Comparison of ENCODE assay signal across 8 cellular contexts in the genomic region with DNA sequence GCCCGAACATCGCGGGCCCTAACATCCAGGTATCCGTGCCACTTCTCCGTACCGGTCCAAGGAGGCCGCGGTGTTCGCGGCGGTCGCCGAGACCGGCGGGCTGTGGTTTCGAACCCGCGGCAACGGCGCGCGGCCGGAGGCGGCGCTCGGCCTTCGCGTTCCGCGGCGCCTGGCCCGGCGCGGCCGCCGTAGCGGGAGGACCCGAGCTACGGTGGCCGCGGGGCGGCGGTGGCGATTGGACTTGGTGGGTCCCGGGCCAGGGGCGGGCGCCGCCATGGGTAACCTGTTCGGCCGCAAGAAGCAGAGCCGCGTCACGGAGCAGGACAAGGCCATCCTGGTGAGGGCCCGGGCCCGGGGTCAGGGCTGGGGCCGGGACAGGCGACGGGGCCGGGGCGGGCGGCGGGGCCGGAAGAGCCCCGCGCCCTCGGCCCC. TPM values are rescaled to one million over a fixed set of nuclear protein-coding genes. Genes with fewer than 3 reads are reported as not detected.
DNase-seq lines count a peak whose midpoint lies in the region; TF ChIP-seq lines count a peak whose summit lies in the region.

A gene (plus strand): TSS at position 197 of the 432 bp plus-strand sequence. CDS start 78 bp downstream, at position 275.

- H3K9me3 ChIP-seq in HUES6 (ENCODE audit: control insufficient read depth, insufficient read depth, low read depth, low read length) (no peaks in the 10 kb centered on the region), SK-N-SH (no peaks in the 10 kb centered on the region), suprapubic skin (no peaks in the 10 kb centered on the region)

- H3K79me2 ChIP-seq in SK-N-SH (ENCODE audit: insufficient read depth), result peaks cover 29% of the 10 kb centered on the region

- peak within 1 kb of the TSS; percentile 100 for H3K4me2 ChIP-seq in SK-N-SH

- CTCF ChIA-PET in SK-N-SH (lab: Yijun Ruan, JAX), result interaction anchor here (0.9 to 10.6 kb wide), 14 partner anchors 8 to 565 kb away, joined by 3 to 84 read pairs (median 4); no protein-coding TSS in a partner anchor

- H3K4me1 ChIP-seq in HUES6 (ENCODE audit: control insufficient read depth, insufficient read depth, low read length) (peaks cover 17% of the 10 kb centered on the region), SK-N-SH (ENCODE audit: control insufficient read depth in 1 of 2, insufficient read depth in 2 of 2, low read depth in 1 of 2, low read length in 1 of 2) (peaks cover 10 to 17% of the 10 kb centered on the region in 2 experiments; a peak in 1 of 4 replicates), suprapubic skin (peaks cover 60% of the 10 kb centered on the region)

- peak within 1 kb of the TSS; percentile 100 for H2AFZ ChIP-seq in SK-N-SH (ENCODE audit: low read depth)

- H3K36me3 ChIP-seq in HUES6 (ENCODE audit: control insufficient read depth, insufficient read depth, low read length) (peaks cover 14% of the 10 kb centered on the region), SK-N-SH (replicated peaks in 1 of 2; ENCODE audit: control insufficient read depth in 1 of 2, insufficient read depth in 2 of 2, low read length in 1 of 2) (peaks cover 10 to 14% of the 10 kb centered on the region in 2 experiments), suprapubic skin (peaks cover 19% of the 10 kb centered on the region)

- TF ChIP-seq POLR2A in suprapubic skin (IDR thresholded peaks at IDR 0.05), result no peak

- H3K9me3 Mint-ChIP-seq in activated naive CD4-positive, alpha-beta T cell treated with anti-CD3 and anti-CD28 coated beads, Interleukin-2, amount 50 U/mL, for 24 hours, result no peaks in the 10 kb centered on the region

- H3K9me2 ChIP-seq in SK-N-SH, result no peaks in the 10 kb centered on the region

- TF ChIP-seq EP300 in SK-N-SH (IDR thresholded peaks at IDR 0.05; ENCODE audit: borderline replicate concordance in 1 of 2, low read depth in 1 of 2, low read length in 1 of 2) (no peak; a peak in 1 of 4 replicates), suprapubic skin (IDR thresholded peaks at IDR 0.05) (no peak)

- TF ChIP-seq RAD21 in SK-N-SH (IDR thresholded peaks at IDR 0.05; ENCODE audit: low read length), result no peak

- TF ChIP-seq CTCF in SK-N-SH (IDR thresholded peaks at IDR 0.05), result peak; percentile 32
- TF ChIP-seq CTCF in suprapubic skin (IDR thresholded peaks at IDR 0.05), result peak; percentile 24 to 37

- H3K27ac Mint-ChIP-seq in activated naive CD4-positive, alpha-beta T cell treated with anti-CD3 and anti-CD28 coated beads, Interleukin-2, amount 50 U/mL, for 24 hours, result peak within 1 kb of the TSS; percentile 97

- H3K27me3 Mint-ChIP-seq in activated naive CD4-positive, alpha-beta T cell treated with anti-CD3 and anti-CD28 coated beads, Interleukin-2, amount 50 U/mL, for 24 hours, result no peaks in the 10 kb centered on the region

- H3K36me3 Mint-ChIP-seq in activated naive CD4-positive, alpha-beta T cell treated with anti-CD3 and anti-CD28 coated beads, Interleukin-2, amount 50 U/mL, for 24 hours, result no peaks in the 10 kb centered on the region

- POLR2A ChIA-PET in SK-N-SH (lab: Yijun Ruan, JAX), result no interaction called here

- no peak within 1 kb of the TSS for H3K27ac ChIP-seq in HUES6 (ENCODE audit: low read depth, low read length)
- H3K27ac ChIP-seq in SK-N-SH (ENCODE audit: low read depth in 2 of 2, low read length in 1 of 2), result no peak within 1 kb of the TSS; a peak in 1 of 4 replicates
- peak within 1 kb of the TSS; percentile 75 for H3K27ac ChIP-seq in suprapubic skin

- H3K27me3 ChIP-seq in HUES6 (ENCODE audit: control insufficient read depth, insufficient read depth, low read length) (peaks cover 25% of the 10 kb centered on the region), SK-N-SH (ENCODE audit: insufficient read depth) (no peaks in the 10 kb centered on the region), suprapubic skin (no peaks in the 10 kb centered on the region)

- H3K9ac ChIP-seq in HUES6 (ENCODE audit: low read length) (peak within 1 kb of the TSS; percentile 79), SK-N-SH (peak within 1 kb of the TSS; percentile 75)

- peaks cover 27% of the 10 kb centered on the region for H3K4me1 Mint-ChIP-seq in activated naive CD4-positive, alpha-beta T cell treated with anti-CD3 and anti-CD28 coated beads, Interleukin-2, amount 50 U/mL, for 24 hours

- 2% methylated on average over 22 of the region's 66 CpGs for WGBS in SK-N-SH (ENCODE audit: low lambda C conversion rate)
- 0% methylated on average over 21 of the region's 66 CpGs for WGBS in suprapubic skin

- peak within 1 kb of the TSS; percentile 87 for H3K4me3 Mint-ChIP-seq in activated naive CD4-positive, alpha-beta T cell treated with anti-CD3 and anti-CD28 coated beads, Interleukin-2, amount 50 U/mL, for 24 hours

- peaks cover 3% of the 10 kb centered on the region for H3F3A ChIP-seq in SK-N-SH (replicated peaks; ENCODE audit: insufficient read depth)

- peak; percentile 64 for DNase-seq in NCI-H146 (lab: John Stamatoyannopoulos, UW)
- DNase-seq in NCI-H146 treated with DMSO at 0.1 percent for 48 hours (lab: John Stamatoyannopoulos, UW; ENCODE audit: unreplicated experiment), result no peak
- DNase-seq in SK-N-SH, result peak; percentile 99
- DNase-seq in glomerular endothelial cell (ENCODE audit: extremely low read depth, low read depth, low spot score), result no peak
- DNase-seq in occipital lobe (lab: John Stamatoyannopoulos, UW), result no peak
- DNase-seq in suprapubic skin (ENCODE audit: low spot score in 2 of 2), result peak; percentile 83

- H3K4me3 ChIP-seq in HUES6 (ENCODE audit: low read depth, low read length) (peak within 1 kb of the TSS; percentile 78), SK-N-SH (ENCODE audit: low read depth in 2 of 2, low read length in 1 of 2) (peak within 1 kb of the TSS; percentile 79 to 89), suprapubic skin (peak within 1 kb of the TSS; percentile 100)

- H4K20me1 ChIP-seq in SK-N-SH (ENCODE audit: insufficient read depth), result 0 out of 2 replicates have a peak, but pooled peaks cover 4% of the 10 kb centered on the region

TF ChIP-seq in SK-N-SH, 30 proteins besides CTCF, POLR2A, EP300 and RAD21 (continues in another document):
- TF ChIP-seq NRF1 (IDR thresholded peaks at IDR 0.05; ENCODE audit: low read depth, low read length) (no peak), FOXM1 (IDR thresholded peaks at IDR 0.05; ENCODE audit: low read depth) (no peak), FOXJ3 (CRISPR knock-in tag; IDR thresholded peaks at IDR 0.05) (no peak), RXRA (IDR thresholded peaks at IDR 0.05; ENCODE audit: borderline replicate concordance, low read depth) (no peak), TAF1 (IDR thresholded peaks at IDR 0.05; ENCODE audit: borderline replicate concordance, low read depth, low read length) (peak; percentile 76), SMC3 (IDR thresholded peaks at IDR 0.05; ENCODE audit: low read depth, low read length) (no peak), RCOR1 (IDR thresholded peaks at IDR 0.05; ENCODE audit: low read length) (peak; percentile 78), TCF12 (IDR thresholded peaks at IDR 0.05) (no peak), RFX5 (IDR thresholded peaks at IDR 0.05; ENCODE audit: low read length) (no peak), GABPA (IDR thresholded peaks at IDR 0.05; ENCODE audit: low read depth) (no peak), SIN3A (IDR thresholded peaks at IDR 0.05; ENCODE audit: borderline replicate concordance, low read depth, low read length) (peak; percentile 88; the same call in 1 of the 2 replicates), MXI1 (IDR thresholded peaks at IDR 0.05; ENCODE audit: low read depth, low read length) (peak; percentile 25; the same call in 1 of the 2 replicates), ELF1 (IDR thresholded peaks at IDR 0.05) (peak; percentile 83)
- TF ChIP-seq, protein P1, sequence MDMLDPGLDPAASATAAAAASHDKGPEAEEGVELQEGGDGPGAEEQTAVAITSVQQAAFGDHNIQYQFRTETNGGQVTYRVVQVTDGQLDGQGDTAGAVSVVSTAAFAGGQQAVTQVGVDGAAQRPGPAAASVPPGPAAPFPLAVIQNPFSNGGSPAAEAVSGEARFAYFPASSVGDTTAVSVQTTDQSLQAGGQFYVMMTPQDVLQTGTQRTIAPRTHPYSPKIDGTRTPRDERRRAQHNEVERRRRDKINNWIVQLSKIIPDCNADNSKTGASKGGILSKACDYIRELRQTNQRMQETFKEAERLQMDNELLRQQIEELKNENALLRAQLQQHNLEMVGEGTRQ (IDR thresholded peaks at IDR 0.05; ENCODE audit: borderline replicate concordance, low read depth, low read length), result no peak
- TF ChIP-seq, protein P2, sequence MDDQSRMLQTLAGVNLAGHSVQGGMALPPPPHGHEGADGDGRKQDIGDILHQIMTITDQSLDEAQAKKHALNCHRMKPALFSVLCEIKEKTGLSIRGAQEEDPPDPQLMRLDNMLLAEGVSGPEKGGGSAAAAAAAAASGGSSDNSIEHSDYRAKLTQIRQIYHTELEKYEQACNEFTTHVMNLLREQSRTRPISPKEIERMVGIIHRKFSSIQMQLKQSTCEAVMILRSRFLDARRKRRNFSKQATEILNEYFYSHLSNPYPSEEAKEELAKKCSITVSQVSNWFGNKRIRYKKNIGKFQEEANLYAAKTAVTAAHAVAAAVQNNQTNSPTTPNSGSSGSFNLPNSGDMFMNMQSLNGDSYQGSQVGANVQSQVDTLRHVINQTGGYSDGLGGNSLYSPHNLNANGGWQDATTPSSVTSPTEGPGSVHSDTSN (IDR thresholded peaks at IDR 0.05), result 0 out of 2 replicates have a peak, but pooled peaks have one; percentile 7
- TF ChIP-seq, protein P3, sequence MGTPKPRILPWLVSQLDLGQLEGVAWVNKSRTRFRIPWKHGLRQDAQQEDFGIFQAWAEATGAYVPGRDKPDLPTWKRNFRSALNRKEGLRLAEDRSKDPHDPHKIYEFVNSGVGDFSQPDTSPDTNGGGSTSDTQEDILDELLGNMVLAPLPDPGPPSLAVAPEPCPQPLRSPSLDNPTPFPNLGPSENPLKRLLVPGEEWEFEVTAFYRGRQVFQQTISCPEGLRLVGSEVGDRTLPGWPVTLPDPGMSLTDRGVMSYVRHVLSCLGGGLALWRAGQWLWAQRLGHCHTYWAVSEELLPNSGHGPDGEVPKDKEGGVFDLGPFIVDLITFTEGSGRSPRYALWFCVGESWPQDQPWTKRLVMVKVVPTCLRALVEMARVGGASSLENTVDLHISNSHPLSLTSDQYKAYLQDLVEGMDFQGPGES (IDR thresholded peaks at IDR 0.05; ENCODE audit: low read depth, low read length), result no peak

RNA-seq across cellular contexts. Expression of the gene that starts here (rescaled TPM):
- polyA plus RNA-seq in SK-N-SH (2012; rRNA removed), result 44.1 and 44.3 TPM in 2 replicates
- polyA plus RNA-seq in SK-N-SH (2012; cell fraction: cytosol; rRNA removed), result 39.4 and 46.0 TPM in 2 replicates
- 24.7 and 32.2 TPM in 2 replicates for polyA plus RNA-seq in SK-N-SH (2012; cell fraction: nucleus; rRNA removed)
- total RNA-seq in glomerular endothelial cell, result 35.2 and 46.8 TPM in 2 replicates
- 11.7 TPM for total RNA-seq in occipital lobe
- total RNA-seq in suprapubic skin, result 10 to 100 TPM; 17.5 to 35.6 (median 23.1) TPM

Comparison
In these comparisons a context has a peak if more than half of its experiments do, and no peak if none do; other contexts are left out.
1. DNase-seq: peak in NCI-H146 (single experiment), SK-N-SH (single experiment) and suprapubic skin (2 of 2); none in NCI-H146 treated with DMSO at 0.1 percent for 48 hours (single experiment), glomerular endothelial cell (single experiment) and occipital lobe (single experiment).
2. Peak in every context shown above with its lines, with median percentiles within 50 percentile points of each other: H3K4me3 ChIP-seq.